In the genomic region with DNA sequence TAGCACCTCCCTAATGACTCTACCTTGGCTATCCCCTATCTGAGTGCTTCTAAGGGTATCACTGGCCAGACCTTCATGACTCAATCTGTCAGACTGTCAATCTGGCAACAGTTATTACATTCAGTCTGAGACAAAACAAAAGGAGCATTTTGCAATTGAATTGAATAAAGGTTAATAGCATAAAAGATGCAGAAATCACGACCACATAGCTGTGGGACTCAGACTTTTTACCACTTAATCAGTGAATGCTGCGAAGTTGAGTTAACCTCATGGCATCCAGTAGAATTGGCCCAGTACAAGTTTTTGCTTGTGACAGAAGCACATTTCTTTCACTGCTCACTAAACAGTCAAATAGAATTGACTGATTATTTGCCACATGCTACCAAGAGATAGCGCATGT, we compare ENCODE assay signal across 36 cellular contexts.
"Had no signal": no experiment of that assay in that cellular context is flagged by ENCODE, and none has a peak within 500 bp of the region (broad histone marks: within the 10 kb centered on the region; RNA-seq: fewer than 3 reads in every experiment).

No MANE protein-coding gene starts in this region.

- DNase-seq: Karpas-422, Kasumi-1, KG1, MG63, MM.1S, MV-4-11, NCI-H1048, NCI-H1092, NCI-H1092 treated with DMSO at 0.1 percent for 48 hours, NCI-H1105, NCI-H1105 treated with DMSO at 0.1 percent for 48 hours, NCI-H1417, NCI-H1417 treated with DMSO at 0.1 percent for 48 hours, NCI-H1436, NCI-H1436 treated with DMSO at 0.1 percent for 48 hours, NCI-H146, NCI-H1694, NCI-H1694 treated with DMSO at 0.1 percent for 48 hours, NCI-H187, NCI-H187 treated with DMSO at 0.1 percent for 48 hours, NCI-H1930, NCI-H2029, NCI-H2029 treated with DMSO at 0.1 percent for 48 hours, NCI-H2081, NCI-H2081 treated with DMSO at 0.1 percent for 48 hours, NCI-H2107, NCI-H2171, NCI-H2171 treated with DMSO at 0.1 percent for 48 hours, NCI-H2227 treated with DMSO at 0.1 percent for 48 hours, NCI-H226, NCI-H345, NCI-H446, NCI-H446 treated with DMSO at 0.1 percent for 48 hours, NCI-H510A, NCI-H510A treated with DMSO at 0.1 percent for 48 hours had no signal

- H3K36me3 ChIP-seq: MG63 had no signal

- H3K4me3 ChIP-seq: MG63 had no signal

- H3K27me3 ChIP-seq: MG63 had no signal

- H3K27ac ChIP-seq: KMS-11 had no signal

- H3K4me2 ChIP-seq: KMS-11 had no signal

- H3K9ac ChIP-seq: KMS-11 had no signal
